19 cellular contexts compared by ENCODE assay signal in the genomic region with DNA sequence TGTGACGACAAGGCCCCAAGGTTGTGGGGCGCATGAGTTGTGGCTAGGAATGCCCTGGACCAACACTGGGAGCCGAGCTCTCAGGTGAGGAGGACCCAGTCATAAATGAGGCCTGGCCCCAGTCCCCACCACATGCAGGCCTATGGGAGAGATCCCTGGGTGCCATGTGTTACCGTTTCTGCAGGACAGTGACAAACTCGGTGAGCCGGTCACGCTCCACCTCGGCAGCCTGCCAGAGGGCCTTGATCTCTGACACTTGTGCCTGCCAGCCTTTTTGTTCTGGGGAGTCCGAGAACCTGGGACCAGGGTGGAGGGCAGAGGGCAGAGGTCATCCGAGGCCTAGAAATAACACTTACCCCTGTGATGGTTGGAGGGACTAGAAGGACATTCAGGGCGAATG. TPM values are rescaled to one million over a fixed set of nuclear protein-coding genes. Genes with fewer than 3 reads are reported as not detected.
DNase-seq lines count a peak whose midpoint lies in the region; ATAC-seq and TF ChIP-seq lines count a peak whose summit lies in the region.
"Had no signal": no experiment of that assay in that cellular context is flagged by ENCODE, and none has a peak within 500 bp of the region (broad histone marks: within the 10 kb centered on the region; RNA-seq: fewer than 3 reads in every experiment).

No MANE protein-coding gene starts in this region.

- H3K27me3 Mint-ChIP-seq in H9 (ENCODE audit: low read depth), result peaks cover 5% of the 10 kb centered on the region

- H3T11ph ChIP-seq in H9 (ENCODE audit: low read length), result no peak overlapping the region

- no peaks in the 10 kb centered on the region for H3K9me3 Mint-ChIP-seq in H9
- H3K9me3 Mint-ChIP-seq: GM23338 had no signal

- no peak overlapping the region for H3K23ac ChIP-seq in H9 (ENCODE audit: insufficient read length, low read depth, low read length)

- no peaks in the 10 kb centered on the region for H3K36me3 ChIP-seq in sigmoid colon

- H2BK15ac ChIP-seq in H9 (ENCODE audit: low read depth, low read length), result no peak overlapping the region

- H2BK5ac ChIP-seq in H9 (ENCODE audit: insufficient read length, low read length), result no peak overlapping the region

- H3K4me1 ChIP-seq in H9 (ENCODE audit: insufficient read depth, low read length), result peaks cover 5% of the 10 kb centered on the region; the same call in 1 of the 2 replicates
- peaks cover 0 to 6% (median 2%) of the 10 kb centered on the region in 4 donors for H3K4me1 ChIP-seq in sigmoid colon
- H3K4me1 ChIP-seq: A549 had no signal

- ATAC-seq in left lobe of liver, result peak; percentile 67
- ATAC-seq in GM19328 (IDR thresholded peaks at IDR 0.05; ENCODE audit: unreplicated experiment), result no peak
- ATAC-seq: A549, GM23338, Panc1 had no signal

- H3K4me3 ChIP-seq in dorsolateral prefrontal cortex (no peak overlapping the region), sigmoid colon (no peak overlapping the region)
- H3K4me3 ChIP-seq: A549, GM23338 had no signal

- no peak overlapping the region for H4K8ac ChIP-seq in H9 (replicated peaks; ENCODE audit: insufficient read length, low read depth, low read length)

- H3K79me1 ChIP-seq in H9 (ENCODE audit: insufficient read depth, low read depth, low read length, poor library complexity, severe bottlenecking), result no peaks in the 10 kb centered on the region

- H2AK5ac ChIP-seq in H9 (ENCODE audit: insufficient read length, low read length), result no peak overlapping the region

- H3K4me3 Mint-ChIP-seq in H9, result no peak overlapping the region
- H3K4me3 Mint-ChIP-seq: CD14-positive monocyte, GM23338 had no signal

- no peak overlapping the region for H2BK20ac ChIP-seq in H9 (ENCODE audit: low read depth, low read length, poor library complexity, severe bottlenecking)

- H3K23me2 ChIP-seq in H9 (ENCODE audit: insufficient read length, low read depth, low read length, poor library complexity, severe bottlenecking), result no peaks in the 10 kb centered on the region

- H3K27ac ChIP-seq in H9 (ENCODE audit: insufficient read length, low read depth, low read length) (no peak overlapping the region), dorsolateral prefrontal cortex (peak overlapping the region; percentile 52 to 100 (median 100)), sigmoid colon (no peak overlapping the region)
- H3K27ac ChIP-seq: A549 had no signal

- H3K9me3 ChIP-seq in H9 (ENCODE audit: control insufficient read depth, low read depth, low read length) (no peaks in the 10 kb centered on the region), sigmoid colon (no peaks in the 10 kb centered on the region)
- H3K9me3 ChIP-seq: A549 had no signal

- no peak for TF ChIP-seq EP300 in sigmoid colon (IDR thresholded peaks at IDR 0.05)

- H3K27ac Mint-ChIP-seq in H9, result no peak overlapping the region
- H3K27ac Mint-ChIP-seq: GM23338 had no signal

- no peak overlapping the region for H2BK12ac ChIP-seq in H9 (ENCODE audit: insufficient read length, low read depth, low read length)

- no peaks in the 10 kb centered on the region for H3K79me2 ChIP-seq in H9 (ENCODE audit: insufficient read depth, low read length)

- no peak overlapping the region for H3K18ac ChIP-seq in H9 (ENCODE audit: insufficient read length, low read depth, low read length)

- H3K4me1 Mint-ChIP-seq in H9, result peaks cover 42 to 43% of the 10 kb centered on the region in 2 experiments

- no peak overlapping the region for H3K56ac ChIP-seq in H9 (ENCODE audit: insufficient read length, low read depth, low read length)

- intact Hi-C loops in dorsolateral prefrontal cortex (cut with DNase I) (no loop called here), sigmoid colon (cut with DNase I) (no loop called here)

- H2BK120ac ChIP-seq in H9 (ENCODE audit: low read depth, low read length, poor library complexity, severe bottlenecking), result no peak overlapping the region

- no CpG with 5 or more reads among the region's 11 CpGs for WGBS in H9 (ENCODE audit: extremely low coverage, insufficient read length, low lambda C conversion rate)
- 90 to 91% methylated on average over 11 of the region's 11 CpGs for WGBS in sigmoid colon, 2 donors

- no peak overlapping the region for H3K4ac ChIP-seq in H9 (ENCODE audit: low read depth, low read length)

- no peak overlapping the region for H3K14ac ChIP-seq in H9 (ENCODE audit: insufficient read depth, low read length)

- H4K91ac ChIP-seq in H9 (ENCODE audit: insufficient read length, low read depth, low read length), result no peak overlapping the region

- no peaks in the 10 kb centered on the region for H3K36me3 Mint-ChIP-seq in H9 (ENCODE audit: insufficient read depth in 1 of 3, low read depth in 3 of 3)
- H3K36me3 Mint-ChIP-seq: CD14-positive monocyte had no signal

- H3K4me2 ChIP-seq in H9 (ENCODE audit: insufficient read depth, insufficient read length, low read length), result no peak overlapping the region
- H3K4me2 ChIP-seq: A549, GM23338 had no signal

- DNase-seq in H9 (peak; percentile 19), dorsolateral prefrontal cortex (peak in 2 of 10 donors; percentile 5 to 32), left lobe of liver (ENCODE audit: low spot score) (peak; percentile 59), sigmoid colon (peak; percentile 46), NCI-H345 treated with DMSO at 0.1 percent for 48 hours (lab: John Stamatoyannopoulos, UW; ENCODE audit: unreplicated experiment) (no peak), retina (no peak), C1 segment of cervical spinal cord (lab: John Stamatoyannopoulos, UW) (no peak)
- DNase-seq: DMS53, KG1, NCI-H1092 treated with DMSO at 0.1 percent for 48 hours, NCI-H1694 treated with DMSO at 0.1 percent for 48 hours, NCI-H748 treated with DMSO at 0.1 percent for 48 hours, SHP77 had no signal

- H2AFZ ChIP-seq in H9 (ENCODE audit: low read length), result no peak overlapping the region
- H2AFZ ChIP-seq: GM23338 had no signal

- TF ChIP-seq POLR2A in sigmoid colon (IDR thresholded peaks at IDR 0.05), result no peak

- H3K27me3 ChIP-seq in H9 (ENCODE audit: insufficient read depth, low read length) (no peaks in the 10 kb centered on the region), dorsolateral prefrontal cortex (no peaks in the 10 kb centered on the region), sigmoid colon (no peaks in the 10 kb centered on the region)

- TF ChIP-seq CTCF in H9 (conservative IDR thresholded peaks at IDR 0.05) (no peak), dorsolateral prefrontal cortex (IDR thresholded peaks at IDR 0.05 in 54 of 56, conservative IDR thresholded peaks at IDR 0.05 in 2 of 56; ENCODE audit: low read depth in 1 of 56, partially characterized antibody in 56 of 56) (no peak), sigmoid colon (IDR thresholded peaks at IDR 0.05) (no peak)

- no peaks in the 10 kb centered on the region for H4K20me1 ChIP-seq in H9 (ENCODE audit: control insufficient read depth, insufficient read depth, insufficient read length)

- H4K5ac ChIP-seq in H9 (ENCODE audit: insufficient read length, low read depth, low read length), result no peak overlapping the region

- H3K9ac ChIP-seq in H9 (ENCODE audit: extremely low read depth, insufficient read length, low read length), result no peak overlapping the region

RNA-seq across cellular contexts. Expression of gene HHATL, which starts 27.7 kb away (rescaled TPM):
- total RNA-seq in H9 (2021), result 0.46 TPM in 1 of 2 replicates, not detected in the other
- 100 to 1,000 TPM in 90 of 120 experiments, 10 to 100 TPM in 30; 39.4 to 400 (median 145) TPM for total RNA-seq in dorsolateral prefrontal cortex
- 0.40 TPM for total RNA-seq in left lobe of liver
- total RNA-seq in sigmoid colon, result not detected
- polyA plus RNA-seq in sigmoid colon, result 1 to 10 TPM in 1 of 3 donors, under 1 TPM in 1, not detected in 1; 0.31 to 1.4 TPM
- total RNA-seq: GM23338, MCF 10A had no signal
- polyA plus RNA-seq: A549, CD14-positive monocyte, GM23338 had no signal

RNA-seq across cellular contexts. Expression of gene CCDC13, which starts 42.8 kb away (rescaled TPM):
- total RNA-seq in H9 (2021), result not detected in 2 replicates
- total RNA-seq in dorsolateral prefrontal cortex, result 10 to 100 TPM in 9 of 120 experiments, 1 to 10 TPM in 110, under 1 TPM in 1; 0.52 to 15.0 (median 6.0) TPM
- total RNA-seq in left lobe of liver, result 1.6 TPM
- 1 to 10 TPM in 3 of 4 donors, not detected in 1; 1.3 to 3.9 (median 1.8) TPM for total RNA-seq in sigmoid colon
- polyA plus RNA-seq in sigmoid colon, result under 1 TPM; 0.60 to 0.85 (median 0.69) TPM

RNA-seq across cellular contexts. Expression of gene KLHL40, which starts 45.0 kb away (rescaled TPM):
- not detected in 2 replicates for total RNA-seq in H9 (2021)
- total RNA-seq in dorsolateral prefrontal cortex, result under 1 TPM in 16 of 120 experiments, not detected in 104; 0.16 to 0.51 (median 0.24) TPM
- total RNA-seq in left lobe of liver, result not detected
- under 1 TPM in 1 of 4 donors, not detected in 3; under 0.01 TPM for total RNA-seq in sigmoid colon
- not detected for polyA plus RNA-seq in sigmoid colon
- total RNA-seq: GM23338, MCF 10A had no signal
- polyA plus RNA-seq: A549, CD14-positive monocyte, GM23338 had no signal

Comparison
In these comparisons a context has a peak if more than half of its experiments do, and no peak if none do; other contexts are left out.
1. DNase-seq: peak in H9 (single experiment), left lobe of liver (single experiment) and sigmoid colon (single experiment); none in NCI-H345 treated with DMSO at 0.1 percent for 48 hours (single experiment), retina (single experiment) and C1 segment of cervical spinal cord (0 of 14).
2. H3K27ac ChIP-seq: peak in dorsolateral prefrontal cortex (59 of 59); none in H9 (single experiment) and sigmoid colon (0 of 4).
3. RNA of gene HHATL, which starts 27.7 kb away (total RNA-seq): 39.4 to 400 TPM in dorsolateral prefrontal cortex; 0.46 TPM in H9, 0.40 TPM in left lobe of liver (single experiment) and not detected in sigmoid colon; every median in the first group is over 10 times any median in the second.